ENCODE assay signal across 30 cellular contexts in genomic region chr5:27911216-27911615, GRCh38.
DNase-seq lines count a peak whose midpoint lies in the region; ATAC-seq, FAIRE-seq and TF ChIP-seq lines count a peak whose summit lies in the region.
"Had no signal": no experiment of that assay in that cellular context is flagged by ENCODE, and none has a peak within 500 bp of the region (broad histone marks: within the 10 kb centered on the region; RNA-seq: fewer than 3 reads in every experiment).

No MANE protein-coding gene starts in this region.

- intact Hi-C loops in A673 (cut with micrococcal nuclease; ENCODE audit: unreplicated experiment) (no loop called here), aorta (cut with DNase I) (no loop called here)

- no TSS peak for BruUV-seq in A673 (replicated peaks; lab: Mats Ljungman, UMichigan)

- H3K4me3 ChIP-seq in A673 (ENCODE audit: low read depth, low read length, poor library complexity, severe bottlenecking) (no peak overlapping the region), bronchial epithelial cell (ENCODE audit: low read depth, low read length) (no peak overlapping the region), aorta (ENCODE audit: low read length in 2 of 2) (no peak overlapping the region)
- H3K4me3 ChIP-seq: BLaER1 treated with 17β-estradiol and CSF1 and Interleukin-3, amounts not matched to agents 10 nM and 100 nM; cardiac muscle cell; coronary artery; neural progenitor cell; PC-9; right atrium auricular region; smooth muscle cell had no signal

- WGBS in aorta, 2 donors, result 75 to 90% methylated on average over 2 of the region's 2 CpGs

- no peaks in the 10 kb centered on the region for H3K4me1 ChIP-seq in A673 (ENCODE audit: insufficient read depth, low read length, poor library complexity, severe bottlenecking)
- no peaks in the 10 kb centered on the region for H3K4me1 ChIP-seq in aorta (ENCODE audit: control insufficient read depth in 1 of 2, insufficient read depth in 2 of 2, low read length in 2 of 2)
- H3K4me1 ChIP-seq: neural progenitor cell, parathyroid adenoma, right atrium auricular region had no signal

- H3K36me3 ChIP-seq in A673 (ENCODE audit: insufficient read depth, low read length, poor library complexity, severe bottlenecking) (no peaks in the 10 kb centered on the region), bronchial epithelial cell (ENCODE audit: control insufficient read depth, insufficient read depth, low read length) (no peaks in the 10 kb centered on the region), aorta (ENCODE audit: control insufficient read depth in 1 of 2, insufficient read depth in 2 of 2, low read length in 1 of 2) (no peaks in the 10 kb centered on the region)
- H3K36me3 ChIP-seq: BLaER1 treated with 17β-estradiol and CSF1 and Interleukin-3, amounts not matched to agents 10 nM and 100 nM; cardiac muscle cell; neural progenitor cell; right atrium auricular region had no signal

- DNase-seq in A673 (ENCODE audit: low spot score), result peak; percentile 41
- peak; percentile 17 for DNase-seq in H4 (ENCODE audit: low spot score)
- DNase-seq in NCI-H748 treated with DMSO at 0.1 percent for 48 hours (lab: John Stamatoyannopoulos, UW), result peak; percentile 88
- DNase-seq in bronchial epithelial cell (ENCODE audit: low read depth), result peak; percentile 82
- DNase-seq in aorta, result no peak
- DNase-seq in NCI-H2227 (lab: John Stamatoyannopoulos, UW; ENCODE audit: unreplicated experiment), result no peak
- DNase-seq in NCI-H226, result no peak
- DNase-seq: activated CD4-positive, alpha-beta T cell treated with anti-CD3 and anti-CD28 coated beads for 48 hours; activated CD8-positive, alpha-beta memory T cell treated with anti-CD3 and anti-CD28 coated beads for 24 hours; activated effector memory CD4-positive, alpha-beta T cell treated with Interleukin-2 at 50 U/mL for 16 hours; activated T-cell treated with anti-CD3 and anti-CD28 coated beads for 4 hours; DMS79 treated with DMSO at 0.1 percent for 48 hours; effector memory CD4-positive, alpha-beta T cell; GOT3; islet precursor cell; left ventricle myocardium superior; NCI-H510A; PC-9; SIG-M5; stimulated activated naive CD4-positive, alpha-beta T cell had no signal

- TF ChIP-seq CTCF in A673 (conservative IDR thresholded peaks at IDR 0.05; ENCODE audit: low read depth, low read length) (no peak), bronchial epithelial cell (IDR thresholded peaks at IDR 0.05; ENCODE audit: insufficient read depth, low read length, severe bottlenecking) (no peak)

- CTCF ChIA-PET in A673 (lab: Charles Lee), result no interaction called here

- POLR2A ChIA-PET in A673 (lab: Charles Lee; ENCODE audit: low non-redundant PET), result no interaction called here

- no peak for ATAC-seq in aorta (ENCODE audit: low FRiP score)
- ATAC-seq in GM21528 (IDR thresholded peaks at IDR 0.05; ENCODE audit: low FRiP score, unreplicated experiment), result no peak
- ATAC-seq: activated naive CD4-positive, alpha-beta T cell treated with anti-CD3 and anti-CD28 coated beads, Interleukin-2, amount 50 U/mL, for 72 hours; left ventricle myocardium superior had no signal

- no peaks in the 10 kb centered on the region for H3K27me3 ChIP-seq in A673 (replicated peaks; ENCODE audit: insufficient read depth, low read depth, low read length, poor library complexity)
- H3K27me3 ChIP-seq in bronchial epithelial cell (ENCODE audit: control insufficient read depth, insufficient read depth, low read length), result no peaks in the 10 kb centered on the region
- H3K27me3 ChIP-seq in aorta (ENCODE audit: control insufficient read depth in 1 of 2, insufficient read depth in 2 of 2, low read length in 1 of 2), result no peaks in the 10 kb centered on the region
- H3K27me3 ChIP-seq: BLaER1 treated with 17β-estradiol and CSF1 and Interleukin-3, amounts not matched to agents 10 nM and 100 nM; cardiac muscle cell; neural progenitor cell; right atrium auricular region had no signal

- FAIRE-seq in bronchial epithelial cell (lab: Jason Lieb, UNC), result no peak

- H3K9me3 ChIP-seq in A673 (ENCODE audit: low read depth, low read length, poor library complexity, severe bottlenecking) (no peaks in the 10 kb centered on the region), aorta (ENCODE audit: control insufficient read depth, low read length) (no peaks in the 10 kb centered on the region)
- H3K9me3 ChIP-seq: BLaER1 treated with 17β-estradiol and CSF1 and Interleukin-3, amounts not matched to agents 10 nM and 100 nM; right atrium auricular region had no signal

- H3K27ac ChIP-seq in A673 (ENCODE audit: low read depth, low read length, poor library complexity, severe bottlenecking) (no peak overlapping the region), aorta (ENCODE audit: low read depth in 1 of 2, low read length in 2 of 2) (no peak overlapping the region)
- H3K27ac ChIP-seq: BLaER1 treated with 17β-estradiol and CSF1 and Interleukin-3, amounts not matched to agents 10 nM and 100 nM; cardiac muscle cell; coronary artery; neural progenitor cell; parathyroid adenoma; PC-9; right atrium auricular region; VCaP had no signal

Comparison
In these comparisons a context has a peak if more than half of its experiments do, and no peak if none do; other contexts are left out.
1. DNase-seq: peak in A673 (single experiment), H4 (single experiment), NCI-H748 treated with DMSO at 0.1 percent for 48 hours (single experiment) and bronchial epithelial cell (single experiment); none in aorta (0 of 2), NCI-H2227 (single experiment) and NCI-H226 (single experiment).